1 cellular context compared by ENCODE assay signal in genomic region chr2:77910136-77910535, GRCh38.
TF ChIP-seq lines count a peak whose summit lies in the region.

No MANE protein-coding gene starts in this region.

TF ChIP-seq in GM23338, 12 proteins besides CTCF, POLR2A, EP300 and RAD21 (continued from another document):
- TF ChIP-seq ZNF331 (CRISPR knock-in tag; IDR thresholded peaks at IDR 0.05; ENCODE audit: low read depth): no peak
- TF ChIP-seq CREB1 (CRISPR knock-in tag; IDR thresholded peaks at IDR 0.05; ENCODE audit: low read depth): no peak
- TF ChIP-seq ZNF462 (CRISPR knock-in tag; IDR thresholded peaks at IDR 0.05): no peak
- no peak for TF ChIP-seq STAT1 (IDR thresholded peaks at IDR 0.05; ENCODE audit: unreplicated experiment)
- TF ChIP-seq JUNB (IDR thresholded peaks at IDR 0.05; ENCODE audit: unreplicated experiment): no peak
- TF ChIP-seq EZH2 (IDR thresholded peaks at IDR 0.05; ENCODE audit: low read depth, unreplicated experiment): no peak
- no peak for TF ChIP-seq REST (IDR thresholded peaks at IDR 0.05; ENCODE audit: unreplicated experiment)
- TF ChIP-seq ZNF114 (CRISPR knock-in tag; IDR thresholded peaks at IDR 0.05): no peak
